Comparison of ENCODE assay signal across 1 cellular context in the genomic region with DNA sequence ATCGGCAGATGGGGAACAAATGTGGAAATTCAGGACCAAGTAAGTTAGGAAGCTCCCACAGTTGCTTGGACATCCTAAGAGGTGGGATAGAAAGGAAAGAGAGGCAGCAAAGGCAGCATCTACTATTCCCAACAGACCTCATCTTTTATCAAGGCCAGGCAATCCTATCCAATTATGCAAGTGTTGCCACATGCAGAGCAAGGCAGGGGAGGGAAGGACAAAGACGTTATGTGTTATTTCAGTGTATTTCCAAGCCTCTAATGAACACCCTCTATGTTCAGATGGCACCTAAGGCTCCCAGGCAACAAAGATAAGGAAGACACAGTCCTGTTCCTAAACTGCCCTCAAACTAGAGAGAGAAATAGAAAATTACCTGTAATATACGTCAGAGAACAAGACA.
A peak's percentile ranks its signal among the peaks of the same experiment; 100 is the strongest.
TF ChIP-seq lines count a peak whose summit lies in the region.

No MANE protein-coding gene starts in this region.

TF ChIP-seq in K562, 482 proteins besides CTCF, POLR2A, EP300 and RAD21:
- TF ChIP-seq CEBPG (CRISPR knock-in tag; IDR thresholded peaks at IDR 0.05) (peak; percentile 56), CEBPG (tag; conservative IDR thresholded peaks at IDR 0.05 in 1 of 2, IDR thresholded peaks at IDR 0.05 in 1 of 2) (peak in 1 of 2 experiments; percentile 59; a peak in 2 of 4 replicates), CEBPB (tag; IDR thresholded peaks at IDR 0.05) (peak; percentile 64), TBP (optimal IDR thresholded peaks at IDR 0.05; ENCODE audit: low read depth, low read length) (no peak), SMAD4 (CRISPR knock-in tag; conservative IDR thresholded peaks at IDR 0.05) (no peak)
